Comparison of ENCODE assay signal across 8 cellular contexts in genomic region chr9:121620777-121621437, GRCh38. TPM values are rescaled to one million over a fixed set of nuclear protein-coding genes. Genes with fewer than 3 reads are reported as not detected.
DNase-seq lines count a peak whose midpoint lies in the region; ATAC-seq and TF ChIP-seq lines count a peak whose summit lies in the region.

No MANE protein-coding gene starts in this region.

- in situ Hi-C loops in G401 (cut with HindIII; ENCODE audit: low sequenced_read_pairs): no loop called here

- H3K27me3 Mint-ChIP-seq in brain (peaks cover under 1% of the 10 kb centered on the region), nephron (ENCODE audit: low read depth) (peaks cover 7% of the 10 kb centered on the region)

- peaks cover 0 to 2% (median 0%) of the 10 kb centered on the region in 5 experiments for H3K9me3 Mint-ChIP-seq in brain
- H3K9me3 Mint-ChIP-seq in nephron: no peaks in the 10 kb centered on the region

- peaks cover 19% of the 10 kb centered on the region for H3K4me1 Mint-ChIP-seq in brain
- peaks cover 26% of the 10 kb centered on the region for H3K4me1 Mint-ChIP-seq in nephron

- H3K36me3 Mint-ChIP-seq in brain: no peaks in the 10 kb centered on the region
- H3K36me3 Mint-ChIP-seq in nephron (ENCODE audit: low read depth): no peaks in the 10 kb centered on the region

- no peak for ATAC-seq in HG03457 (IDR thresholded peaks at IDR 0.05; ENCODE audit: unreplicated experiment)

- peak; percentile 75 for DNase-seq in G401 (ENCODE audit: low spot score)
- DNase-seq in mucosa of gallbladder (ENCODE audit: low spot score): no peak
- DNase-seq in NCI-H2171 treated with DMSO at 0.1 percent for 48 hours (lab: John Stamatoyannopoulos, UW): no peak
- DNase-seq in stimulated activated CD4-positive, alpha-beta T cell treated with anti-CD3 and anti-CD28 coated beads, Interleukin-4, amount 100 ng/mL, for 24 hours: no peak

- TF ChIP-seq CTCF in LNCAP (IDR thresholded peaks at IDR 0.05) (peak; percentile 45), brain (conservative IDR thresholded peaks at IDR 0.05) (peak; percentile 63 to 72), nephron (IDR thresholded peaks at IDR 0.05; ENCODE audit: unreplicated experiment in 3 of 3) (peak; percentile 49 to 59 (median 53))

- no peak overlapping the region for H3K4me3 Mint-ChIP-seq in brain
- no peak overlapping the region for H3K4me3 Mint-ChIP-seq in nephron

- peak overlapping the region in 4 of 5 experiments; percentile 6 to 37 (median 16) for H3K27ac Mint-ChIP-seq in brain
- peak overlapping the region; percentile 15 to 69 (median 64) for H3K27ac Mint-ChIP-seq in nephron

RNA-seq across cellular contexts. Expression of gene DAB2IP, which starts 30.5 kb away (rescaled TPM):
- total RNA-seq in G401 (2014; rRNA removed; shearing (Covaris generic)): 30.0 and 44.9 TPM in 2 replicates
- polyA plus RNA-seq in brain (ENCODE audit: insufficient read depth, low read depth, low replicate concordance): 33.1 TPM
- total RNA-seq in mucosa of gallbladder: 114 TPM
